In genomic region chr2:190408538-190409271, GRCh38 we compare ENCODE assay signal across 8 cellular contexts. TPM values are rescaled to one million over a fixed set of nuclear protein-coding genes. Genes with fewer than 3 reads are reported as not detected.
DNase-seq lines count a peak whose midpoint lies in the region; ATAC-seq and TF ChIP-seq lines count a peak whose summit lies in the region.

No MANE protein-coding gene starts in this region.

- H3K27ac ChIP-seq in muscle layer of duodenum (ENCODE audit: low read length): peak overlapping the region; percentile 78

- H3K9me3 ChIP-seq in muscle layer of duodenum (ENCODE audit: control insufficient read depth in 1 of 2, low read length in 2 of 2): no peaks in the 10 kb centered on the region

- H3K36me3 ChIP-seq in muscle layer of duodenum (ENCODE audit: control insufficient read depth in 1 of 2, insufficient read depth in 2 of 2, low read length in 2 of 2): no peaks in the 10 kb centered on the region

- peak overlapping the region; percentile 63 for H3K4me3 ChIP-seq in AG10803 (ENCODE audit: low read length)
- H3K4me3 ChIP-seq in epithelial cell of proximal tubule (ENCODE audit: low read depth, low read length): peak overlapping the region; percentile 77
- H3K4me3 ChIP-seq in muscle layer of duodenum (ENCODE audit: low read depth in 1 of 2, low read length in 2 of 2): peak overlapping the region; percentile 84 to 88

- ATAC-seq in GM18873 (IDR thresholded peaks at IDR 0.05; ENCODE audit: low FRiP score, unreplicated experiment) (peak; percentile 63), HG03103 (IDR thresholded peaks at IDR 0.05; ENCODE audit: low read depth, unreplicated experiment) (peak; percentile 44)

- H3K4me1 ChIP-seq in muscle layer of duodenum (ENCODE audit: control insufficient read depth in 1 of 2, insufficient read depth in 2 of 2, low read length in 2 of 2): peaks cover 11 to 19% of the 10 kb centered on the region in 2 donors

- no peaks in the 10 kb centered on the region for H3K27me3 ChIP-seq in muscle layer of duodenum (ENCODE audit: low read depth, low read length)

- TF ChIP-seq CTCF in AG10803 (conservative IDR thresholded peaks at IDR 0.05; ENCODE audit: low read length): no peak
- no peak for TF ChIP-seq CTCF in epithelial cell of proximal tubule (conservative IDR thresholded peaks at IDR 0.05; ENCODE audit: low read depth, low read length)

- DNase-seq in AG10803 (ENCODE audit: low read depth) (peak; percentile 16), NCI-H510A treated with DMSO at 0.1 percent for 48 hours (lab: John Stamatoyannopoulos, UW) (peak; percentile 41), epithelial cell of proximal tubule (ENCODE audit: low read depth) (no peak)
- DNase-seq in activated CD8-positive, alpha-beta memory T cell treated with anti-CD3 and anti-CD28 coated beads, Interleukin-2, amount 50 U/mL, for 4 hours: peak; percentile 80
- DNase-seq in stimulated activated CD8-positive, alpha-beta memory T cell treated with anti-CD3 and anti-CD28 coated beads, Interleukin-7, amount 100 ng/mL, for 1 hour (ENCODE audit: low read depth in 2 of 2): peak; percentile 51 to 55

RNA-seq across cellular contexts. Expression of gene MFSD6, which starts 0.6 kb away (rescaled TPM):
- 18.2 and 54.3 TPM in 2 replicates for total RNA-seq in epithelial cell of proximal tubule
